In the genomic region with DNA sequence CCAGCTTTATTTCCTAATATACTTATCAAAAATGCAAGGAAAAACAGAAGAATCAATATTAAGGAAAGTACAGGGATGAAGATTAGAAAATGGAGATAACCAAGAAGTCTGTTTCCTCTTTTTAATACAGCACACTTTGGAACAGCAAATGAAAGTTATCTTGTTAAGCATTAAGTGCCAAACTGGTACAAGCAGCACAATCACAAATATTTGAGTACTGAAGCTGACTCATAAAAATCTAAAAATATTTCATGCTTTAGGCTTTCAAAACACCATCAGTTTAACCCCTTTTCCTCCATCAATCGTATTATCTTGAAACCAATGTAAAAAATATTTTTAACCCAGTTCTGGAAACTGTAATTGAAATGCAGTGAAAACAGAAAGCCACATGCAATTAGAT, we compare ENCODE assay signal across 10 cellular contexts. TPM values are rescaled to one million over a fixed set of nuclear protein-coding genes. Genes with fewer than 3 reads are reported as not detected.
DNase-seq lines count a peak whose midpoint lies in the region; ATAC-seq and TF ChIP-seq lines count a peak whose summit lies in the region.
"Had no signal": no experiment of that assay in that cellular context is flagged by ENCODE, and none has a peak within 500 bp of the region (broad histone marks: within the 10 kb centered on the region; RNA-seq: fewer than 3 reads in every experiment).

No MANE protein-coding gene starts in this region.

- H3K9me3 Mint-ChIP-seq in chondrocyte (ENCODE audit: low read depth), result no peaks in the 10 kb centered on the region

- H3K36me3 Mint-ChIP-seq in chondrocyte (ENCODE audit: low read depth), result no peaks in the 10 kb centered on the region

- H3K27me3 ChIP-seq in MG63, result no peaks in the 10 kb centered on the region
- no peaks in the 10 kb centered on the region for H3K27me3 ChIP-seq in osteoblast (ENCODE audit: insufficient read depth, low read length)

- TF ChIP-seq CTCF in chondrocyte (IDR thresholded peaks at IDR 0.05) (no peak), osteoblast (IDR thresholded peaks at IDR 0.05; ENCODE audit: extremely low read depth, low read depth, low read length) (no peak)

- peaks cover 81% of the 10 kb centered on the region for H3K79me2 ChIP-seq in osteoblast (ENCODE audit: insufficient read depth, low read length)

- peaks cover 41% of the 10 kb centered on the region for H3K4me1 ChIP-seq in osteoblast (ENCODE audit: insufficient read depth, low read length)

- H3K27ac Mint-ChIP-seq in chondrocyte (ENCODE audit: unreplicated experiment), result peak overlapping the region; percentile 85

- no peak for ATAC-seq in GM18858 (IDR thresholded peaks at IDR 0.05; ENCODE audit: unreplicated experiment)

- H3K36me3 ChIP-seq in MG63 (peaks cover 10% of the 10 kb centered on the region), osteoblast (ENCODE audit: insufficient read depth, low read length) (no peaks in the 10 kb centered on the region)

- peak overlapping the region; percentile 59 for H3K4me3 Mint-ChIP-seq in chondrocyte (ENCODE audit: unreplicated experiment)

- H3K27ac ChIP-seq in osteoblast (ENCODE audit: low read depth, low read length), result no peak overlapping the region

- peak overlapping the region; percentile 97 for H3K4me3 ChIP-seq in MG63
- no peak overlapping the region for H3K4me3 ChIP-seq in osteoblast (ENCODE audit: insufficient read depth, low read length)

- peaks cover 65% of the 10 kb centered on the region for H4K20me1 ChIP-seq in osteoblast (ENCODE audit: insufficient read depth, low read length)

- no peak overlapping the region for H2AFZ ChIP-seq in osteoblast (ENCODE audit: low read length)

- H3K4me2 ChIP-seq in osteoblast (ENCODE audit: insufficient read depth, low read length), result peak overlapping the region; percentile 94

- H3K9me3 ChIP-seq in MG63 (no peaks in the 10 kb centered on the region), osteoblast (ENCODE audit: low read depth, low read length) (no peaks in the 10 kb centered on the region)

- H3K27me3 Mint-ChIP-seq in chondrocyte (ENCODE audit: low read depth), result no peaks in the 10 kb centered on the region

- peaks cover 65% of the 10 kb centered on the region for H3K4me1 Mint-ChIP-seq in chondrocyte (ENCODE audit: low read depth)

- DNase-seq in NOMO-1 treated with DMSO at 0.1 percent for 48 hours (lab: John Stamatoyannopoulos, UW; ENCODE audit: unreplicated experiment) (peak; percentile 31), NOMO-1 treated with dmso at 0.1 percent for 144 hours (lab: John Stamatoyannopoulos, UW; ENCODE audit: unreplicated experiment) (no peak), MG63 (no peak), chondrocyte (ENCODE audit: low spot score) (no peak), osteoblast (ENCODE audit: insufficient read length, low spot score, missing footprints) (no peak), NCI-H2029 treated with DMSO at 0.1 percent for 48 hours (lab: John Stamatoyannopoulos, UW) (no peak)
- no peak for DNase-seq in stimulated activated CD4-positive, alpha-beta T cell treated with anti-CD3 and anti-CD28 coated beads, Interleukin-4, amount 100 ng/mL, for 1 hour
- DNase-seq: caudate nucleus, NCI-H510A had no signal

RNA-seq across cellular contexts. Expression of a gene that starts 2.7 kb away (rescaled TPM):
- 71.1 and 106 TPM in 2 replicates for total RNA-seq in MG63 (2014; rRNA removed; shearing (Covaris generic); ENCODE audit: low replicate concordance)
- total RNA-seq in chondrocyte (54.8 to 58.1 TPM (median 54.8 TPM) in 3 replicates), osteoblast (72.5 and 76.7 TPM in 2 replicates)
